Comparison of ENCODE assay signal across 1 cellular context in genomic region chr10:30911303-30911863, GRCh38.
TF ChIP-seq lines count a peak whose summit lies in the region.

No MANE protein-coding gene starts in this region.

TF ChIP-seq in IMR-90, 13 proteins besides CTCF, POLR2A, EP300 and RAD21 (continued from another document):
- TF ChIP-seq MXI1 (IDR thresholded peaks at IDR 0.05; ENCODE audit: borderline replicate concordance, low read depth, low read length) (no peak), MAFK (IDR thresholded peaks at IDR 0.05; ENCODE audit: low read depth, low read length) (no peak), SMC3 (IDR thresholded peaks at IDR 0.05; ENCODE audit: low read depth, low read length) (no peak), BHLHE40 (IDR thresholded peaks at IDR 0.05; ENCODE audit: low read depth, low read length) (no peak), RCOR1 (IDR thresholded peaks at IDR 0.05; ENCODE audit: insufficient replicate concordance, low read length) (no peak), FOS (IDR thresholded peaks at IDR 0.05; ENCODE audit: low read depth, low read length) (no peak), CEBPB (IDR thresholded peaks at IDR 0.05; ENCODE audit: low read depth, low read length) (no peak), RFX5 (IDR thresholded peaks at IDR 0.05; ENCODE audit: low read depth, low read length) (no peak), ELK1 (IDR thresholded peaks at IDR 0.05; ENCODE audit: borderline replicate concordance, low read depth, low read length) (no peak), NFE2L2 (IDR thresholded peaks at IDR 0.05; ENCODE audit: low read depth, low read length) (no peak), CHD1 (IDR thresholded peaks at IDR 0.05; ENCODE audit: low read depth, low read length) (no peak), USF2 (IDR thresholded peaks at IDR 0.05; ENCODE audit: low read depth, low read length) (no peak)
